Comparison of ENCODE assay signal across 27 cellular contexts in genomic region chr20:63356511-63356910, GRCh38. TPM values are rescaled to one million over a fixed set of nuclear protein-coding genes. Genes with fewer than 3 reads are reported as not detected.
"Had no signal": no experiment of that assay in that cellular context is flagged by ENCODE, and none has a peak within 500 bp of the region (broad histone marks: within the 10 kb centered on the region; RNA-seq: fewer than 3 reads in every experiment).

No MANE protein-coding gene starts in this region.

- DNase-seq: KBM-7; MV-4-11; NCI-H1048; NCI-H1105; NCI-H1417; NCI-H1436 treated with DMSO at 0.1 percent for 48 hours; NCI-H1694; NCI-H187 treated with DMSO at 0.1 percent for 48 hours; NCI-H2081; NCI-H2107; NCI-H226; NCI-H446; NCI-H510A; NCI-H524 treated with DMSO at 0.1 percent for 48 hours; NCI-H69; NCI-H774; NK-92 treated with Interleukin-12 subunit alpha and Interleukin-12 subunit beta, amount 100 ng/mL, for 24 hours; PC-3; SHP77 treated with DMSO at 0.1 percent for 48 hours; SJCRH30 had no signal

- H3K27ac ChIP-seq: HL-60, RWPE1, SJCRH30 had no signal

- ATAC-seq: Panc1, PC-3, SK-N-SH treated with all-trans-retinoic acid at 6 μM for 48 hours had no signal

- H3K36me3 ChIP-seq: SJCRH30 had no signal

- H3K9me3 ChIP-seq: SJCRH30 had no signal

- H3K4me1 ChIP-seq: SJCRH30 had no signal

- H3K4me3 ChIP-seq: SJCRH30 had no signal

RNA-seq across cellular contexts. Expression of gene CHRNA4, which starts 4.6 kb away (rescaled TPM):
- total RNA-seq: LHCN-M2, MCF 10A, OCI-LY7, PC-3 had no signal
